In the genomic region with DNA sequence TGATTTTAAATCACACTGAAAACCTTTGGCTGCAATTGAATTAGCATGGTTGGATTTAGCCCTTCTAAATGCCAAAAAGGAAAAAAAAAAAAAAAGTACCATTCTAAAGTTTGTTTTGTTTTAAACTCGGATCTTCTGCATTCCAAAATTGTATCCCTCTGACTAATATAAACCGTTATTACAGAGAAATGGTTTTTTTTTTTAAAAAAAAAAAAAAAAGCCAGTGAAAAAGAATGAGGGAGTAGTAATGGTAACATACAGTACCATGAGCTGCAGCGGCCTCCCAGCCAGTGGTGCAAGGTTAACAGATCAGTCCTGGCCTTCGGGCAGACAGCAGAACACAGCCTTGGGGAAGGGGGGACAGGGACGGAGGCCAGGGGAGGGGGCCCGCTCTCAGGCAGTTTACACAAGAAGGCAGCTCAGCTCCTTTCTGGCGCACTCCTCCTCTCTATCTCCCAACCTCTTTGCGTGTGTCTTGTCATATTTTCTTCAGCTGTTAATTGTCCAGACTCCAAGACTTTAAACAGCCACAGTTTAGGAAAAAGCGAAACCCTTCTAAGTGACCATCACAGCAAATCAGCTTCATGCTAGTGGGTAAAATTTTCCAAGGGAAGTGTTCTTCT, we compare ENCODE assay signal across 9 cellular contexts.
DNase-seq lines count a peak whose midpoint lies in the region; ATAC-seq and TF ChIP-seq lines count a peak whose summit lies in the region.
"Had no signal": no experiment of that assay in that cellular context is flagged by ENCODE, and none has a peak within 500 bp of the region (broad histone marks: within the 10 kb centered on the region; RNA-seq: fewer than 3 reads in every experiment).

No MANE protein-coding gene starts in this region.

- no peaks in the 10 kb centered on the region for H3K9me3 ChIP-seq in heart right ventricle

- WGBS in heart right ventricle, 2 donors = 40 to 43% methylated on average over 9 of the region's 9 CpGs

- peak overlapping the region in 8 of 10 donors; percentile 4 to 48 (median 40) for H3K4me3 ChIP-seq in heart right ventricle

- no peak for TF ChIP-seq CTCF in heart right ventricle (IDR thresholded peaks at IDR 0.05)

- ATAC-seq in heart right ventricle (peak; percentile 52 to 78 (median 66)), GM18870 (IDR thresholded peaks at IDR 0.05; ENCODE audit: unreplicated experiment) (no peak), HG03571 (IDR thresholded peaks at IDR 0.05; ENCODE audit: unreplicated experiment) (no peak)

- H3K4me1 ChIP-seq in heart right ventricle = peaks cover 0 to 40% (median 16%) of the 10 kb centered on the region in 9 donors

- H3K27me3 ChIP-seq in heart right ventricle = peaks cover 0 to 4% (median 0%) of the 10 kb centered on the region in 7 donors

- H3K36me3 ChIP-seq in heart right ventricle = no peaks in the 10 kb centered on the region

- peak overlapping the region; percentile 66 for H3K27ac ChIP-seq in angular gyrus (ENCODE audit: low read depth, low read length)
- peak overlapping the region; percentile 27 to 96 (median 86) for H3K27ac ChIP-seq in heart right ventricle

- DNase-seq in Daoy (ENCODE audit: low read depth) (peak; percentile 67), heart right ventricle (peak; percentile 24 to 34), renal cortical epithelial cell (ENCODE audit: low read depth) (peak; percentile 43), NCI-H748 treated with DMSO at 0.1 percent for 48 hours (lab: John Stamatoyannopoulos, UW) (no peak), NCI-H345 treated with DMSO at 0.1 percent for 48 hours (lab: John Stamatoyannopoulos, UW; ENCODE audit: unreplicated experiment) (no peak)
- DNase-seq: NCI-H1930 had no signal

- intact Hi-C loops in heart right ventricle (cut with DNase I) = loop anchor here in 2 of 10 donors (5.0 to 10.0 kb wide), 2 partner anchors 342 to 500 kb away; no protein-coding TSS in a partner anchor

Comparison
In these comparisons a context has a peak if more than half of its experiments do, and no peak if none do; other contexts are left out.
1. DNase-seq: peak in Daoy (single experiment), heart right ventricle (2 of 2) and renal cortical epithelial cell (single experiment); none in NCI-H748 treated with DMSO at 0.1 percent for 48 hours (single experiment) and NCI-H345 treated with DMSO at 0.1 percent for 48 hours (single experiment).
2. ATAC-seq: peak in heart right ventricle (8 of 8); none in GM18870 (single experiment) and HG03571 (single experiment).